ENCODE assay signal across 28 cellular contexts in genomic region chr18:13517369-13517768, GRCh38.
"Had no signal": no experiment of that assay in that cellular context is flagged by ENCODE, and none has a peak within 500 bp of the region (broad histone marks: within the 10 kb centered on the region; RNA-seq: fewer than 3 reads in every experiment).

No MANE protein-coding gene starts in this region.

- H3K27ac ChIP-seq: coronary artery, neural progenitor cell, ovary, psoas muscle, sigmoid colon, stomach, tibial artery had no signal

- H3K9ac ChIP-seq: neural progenitor cell had no signal

- H3K36me3 ChIP-seq: neural progenitor cell, ovary, sigmoid colon had no signal

- H3K4me1 ChIP-seq: neural progenitor cell, stomach had no signal

- DNase-seq: dermis blood vessel endothelial cell; effector memory CD4-positive, alpha-beta T cell; head of caudate nucleus; kidney; mucosa of descending colon; naive B cell; nucleus accumbens; ovary; posterior cingulate gyrus; psoas muscle; right cardiac atrium; sigmoid colon; stimulated activated CD4-positive, alpha-beta T cell treated with anti-CD3 and anti-CD28 coated beads, Interleukin-2, amount 100 ng/mL, for 24 hours; stimulated activated CD4-positive, alpha-beta T cell treated with anti-CD3 and anti-CD28 coated beads, Interleukin-4, amount 100 ng/mL, for 24 hours; stimulated activated naive CD4-positive, alpha-beta T cell treated with Interleukin-2 at 50 U/mL for 16 hours; stomach; tibial artery had no signal

- H3K4me3 Mint-ChIP-seq: memory B cell; mesothelial cell of epicardium; natural killer cell treated with Interleukin-12 subunit alpha and Interleukin-12 subunit beta and Interleukin-15 and Interleukin-18, amount 100 ng/mL, for 72 hours; neural progenitor cell; stimulated activated effector memory CD8-positive, alpha-beta T cell treated with anti-CD3 and anti-CD28 coated beads, Interleukin-12 subunit alpha, Interleukin-12 subunit beta, amount 100 ng/mL, for 72 hours; type B pancreatic cell had no signal

- H3K4me1 Mint-ChIP-seq: mesothelial cell of epicardium had no signal

- H3K27ac Mint-ChIP-seq: memory B cell; mesothelial cell of epicardium; natural killer cell treated with Interleukin-12 subunit alpha and Interleukin-12 subunit beta and Interleukin-15 and Interleukin-18, amount 100 ng/mL, for 72 hours; neural progenitor cell; stimulated activated effector memory CD8-positive, alpha-beta T cell treated with anti-CD3 and anti-CD28 coated beads, Interleukin-12 subunit alpha, Interleukin-12 subunit beta, amount 100 ng/mL, for 72 hours; type B pancreatic cell had no signal

- H3K9me3 Mint-ChIP-seq: natural killer cell treated with Interleukin-12 subunit alpha and Interleukin-12 subunit beta and Interleukin-15 and Interleukin-18, amount 100 ng/mL, for 72 hours had no signal

- H3K4me3 ChIP-seq: coronary artery, lung, mucosa of descending colon, neural progenitor cell, ovary, psoas muscle, sigmoid colon, stomach, tibial artery had no signal

- ATAC-seq: left lobe of liver; mucosa of descending colon; natural killer cell treated with Interleukin-12 subunit alpha and Interleukin-12 subunit beta and Interleukin-15 and Interleukin-18, amount 100 ng/mL, for 72 hours; psoas muscle; right cardiac atrium; stimulated activated effector memory CD8-positive, alpha-beta T cell treated with anti-CD3 and anti-CD28 coated beads, Interleukin-12 subunit alpha, Interleukin-12 subunit beta, amount 100 ng/mL, for 72 hours had no signal

- H3K36me3 Mint-ChIP-seq: neural progenitor cell, type B pancreatic cell had no signal

- H3K9me3 ChIP-seq: mucosa of descending colon, ovary, sigmoid colon, tibial artery had no signal

- H3K27me3 Mint-ChIP-seq: memory B cell; naive B cell; natural killer cell treated with Interleukin-12 subunit alpha and Interleukin-12 subunit beta and Interleukin-15 and Interleukin-18, amount 100 ng/mL, for 72 hours had no signal

- FAIRE-seq: endometrium, frontal cortex, kidney had no signal

- H3K27me3 ChIP-seq: neural progenitor cell, ovary, sigmoid colon, stomach, tibial artery had no signal

- H3K4me2 ChIP-seq: neural progenitor cell had no signal
